ENCODE assay signal across 23 cellular contexts in genomic region chr4:181138116-181138515, GRCh38.
DNase-seq lines count a peak whose midpoint lies in the region; ATAC-seq and TF ChIP-seq lines count a peak whose summit lies in the region.
"Had no signal": no experiment of that assay in that cellular context is flagged by ENCODE, and none has a peak within 500 bp of the region (broad histone marks: within the 10 kb centered on the region; RNA-seq: fewer than 3 reads in every experiment).

No MANE protein-coding gene starts in this region.

- in situ Hi-C loops in mammary epithelial cell (cut with MboI; ENCODE audit: low sequenced_read_pairs in 2 of 2) = loop anchor here in 1 of 2 donors (25.0 kb wide), 1 partner anchor 301 kb away; no protein-coding TSS in a partner anchor

- peak; percentile 1 for DNase-seq in mammary epithelial cell
- DNase-seq in MCF 10A (ENCODE audit: unreplicated experiment) = no peak
- peak; percentile 31 for DNase-seq in RKO (ENCODE audit: low spot score)
- DNase-seq in esophagus muscularis mucosa (ENCODE audit: extremely low spot score) = peak; percentile 87
- no peak for DNase-seq in posterior cingulate gyrus
- no peak for DNase-seq in lower lobe of right lung
- DNase-seq: ACHN; BE2C; CD8-positive, alpha-beta memory T cell; DMS 273 treated with DMSO at 0.1 percent for 48 hours; DMS79; Kasumi-1; MM.1S; NCI-H1694; NCI-H2029 treated with DMSO at 0.1 percent for 48 hours; NCI-H2227 treated with DMSO at 0.1 percent for 48 hours; NCI-H526 treated with DMSO at 0.1 percent for 48 hours; SHP77 treated with DMSO at 0.1 percent for 48 hours had no signal

- dilution Hi-C loops in mammary epithelial cell (cut with HindIII; ENCODE audit: low sequenced_read_pairs) = no loop called here

- no peak for TF ChIP-seq POLR2A in esophagus muscularis mucosa (IDR thresholded peaks at IDR 0.05; ENCODE audit: low read depth)

- H4K20me1 ChIP-seq in mammary epithelial cell (ENCODE audit: insufficient read depth, low read length) = no peaks in the 10 kb centered on the region

- no peaks in the 10 kb centered on the region for H3K79me2 ChIP-seq in mammary epithelial cell (ENCODE audit: insufficient read depth, low read length)

- no TSS peak for BruUV-seq in mammary epithelial cell (replicated peaks; lab: Mats Ljungman, UMichigan)
- no TSS peak for BruUV-seq in MCF 10A (replicated peaks; lab: Mats Ljungman, UMichigan)

- intact Hi-C loops in mammary epithelial cell (cut with micrococcal nuclease) = no loop called here
- intact Hi-C loops in MCF 10A (cut with micrococcal nuclease) = no loop called here
- intact Hi-C loops in esophagus muscularis mucosa (cut with DNase I) = no loop called here
- intact Hi-C loops in posterior cingulate gyrus (cut with DNase I) = no loop called here
- intact Hi-C loops in lower lobe of right lung (cut with DNase I) = no loop called here

- H3K4me1 Mint-ChIP-seq in MCF 10A (ENCODE audit: insufficient read depth, unreplicated experiment) = no peaks in the 10 kb centered on the region
- H3K4me1 Mint-ChIP-seq: CD14-positive monocyte; CD8-positive, alpha-beta memory T cell had no signal

- no peaks in the 10 kb centered on the region for H3K36me3 Mint-ChIP-seq in MCF 10A (ENCODE audit: insufficient read depth, unreplicated experiment)
- H3K36me3 Mint-ChIP-seq: CD14-positive monocyte; CD8-positive, alpha-beta memory T cell had no signal

- H3K9me3 ChIP-seq in mammary epithelial cell (replicated peaks; ENCODE audit: insufficient read depth, low read length) (no peaks in the 10 kb centered on the region), esophagus muscularis mucosa (no peaks in the 10 kb centered on the region), lower lobe of right lung (no peaks in the 10 kb centered on the region)
- H3K9me3 ChIP-seq: BE2C had no signal

- no peaks in the 10 kb centered on the region for H3K27me3 Mint-ChIP-seq in MCF 10A (ENCODE audit: insufficient read depth, unreplicated experiment)

- no peak for TF ChIP-seq EP300 in esophagus muscularis mucosa (IDR thresholded peaks at IDR 0.05)

- no peak for ATAC-seq in lower lobe of right lung
- ATAC-seq in HG03469 (IDR thresholded peaks at IDR 0.05; ENCODE audit: unreplicated experiment) = no peak
- ATAC-seq: K562 had no signal

- H3K4me1 ChIP-seq in mammary epithelial cell (ENCODE audit: insufficient read depth, low read length) (no peaks in the 10 kb centered on the region), esophagus muscularis mucosa (no peaks in the 10 kb centered on the region), lower lobe of right lung (no peaks in the 10 kb centered on the region)
- H3K4me1 ChIP-seq: BE2C had no signal

- CTCF ChIA-PET in mammary epithelial cell (lab: Charles Lee; ENCODE audit: low non-redundant PET) = no interaction called here
- CTCF ChIA-PET in MCF 10A (lab: Yijun Ruan, JAX) = interaction anchor here (1.0 to 1.3 kb wide), 2 partner anchors 11 to 390 kb away, joined by 5 read pairs; no protein-coding TSS in a partner anchor

- no peak for TF ChIP-seq CTCF in mammary epithelial cell (conservative IDR thresholded peaks at IDR 0.05 in 1 of 2, IDR thresholded peaks at IDR 0.05 in 1 of 2; ENCODE audit: extremely low read depth in 1 of 2, insufficient read depth in 1 of 2, low read depth in 1 of 2, low read length in 2 of 2)
- no peak for TF ChIP-seq CTCF in MCF 10A (IDR thresholded peaks at IDR 0.05; ENCODE audit: unreplicated experiment)
- no peak for TF ChIP-seq CTCF in esophagus muscularis mucosa (IDR thresholded peaks at IDR 0.05)
- no peak for TF ChIP-seq CTCF in lower lobe of right lung (IDR thresholded peaks at IDR 0.05)

- POLR2A ChIA-PET in MCF 10A (lab: Yijun Ruan, JAX) = no interaction called here

- H3K36me3 ChIP-seq in mammary epithelial cell (ENCODE audit: insufficient read depth, low read length) = no peaks in the 10 kb centered on the region
- no peaks in the 10 kb centered on the region for H3K36me3 ChIP-seq in esophagus muscularis mucosa
- no peaks in the 10 kb centered on the region for H3K36me3 ChIP-seq in lower lobe of right lung
- H3K36me3 ChIP-seq: BE2C had no signal

- H3K27ac ChIP-seq in mammary epithelial cell (ENCODE audit: insufficient read depth, low read depth, low read length) = no peak overlapping the region
- no peak overlapping the region for H3K27ac ChIP-seq in esophagus muscularis mucosa (replicated peaks in 1 of 4)
- no peak overlapping the region for H3K27ac ChIP-seq in lower lobe of right lung
- H3K27ac ChIP-seq: 22Rv1, RWPE1 had no signal

- 82% methylated on average over 4 of the region's 8 CpGs for WGBS in mammary epithelial cell (ENCODE audit: low coverage, missing lambda C conversion rate)
- WGBS in esophagus muscularis mucosa = 94% methylated on average over 8 of the region's 8 CpGs

- H3K27ac Mint-ChIP-seq in MCF 10A (ENCODE audit: low read depth, unreplicated experiment) = no peak overlapping the region
- H3K27ac Mint-ChIP-seq: CD14-positive monocyte; CD8-positive, alpha-beta memory T cell had no signal

- no peak overlapping the region for H3K4me2 ChIP-seq in mammary epithelial cell (ENCODE audit: insufficient read depth, low read depth, low read length)

- H2AFZ ChIP-seq in mammary epithelial cell (ENCODE audit: low read depth, low read length) = no peak overlapping the region

- H3K27me3 ChIP-seq in mammary epithelial cell (ENCODE audit: insufficient read depth, low read length) = no peaks in the 10 kb centered on the region
- H3K27me3 ChIP-seq in esophagus muscularis mucosa = peaks cover 0 to 7% (median 2%) of the 10 kb centered on the region in 4 donors
- H3K27me3 ChIP-seq in lower lobe of right lung (ENCODE audit: low read depth) = no peaks in the 10 kb centered on the region
- H3K27me3 ChIP-seq: BE2C had no signal

- no peak overlapping the region for H3K9ac ChIP-seq in mammary epithelial cell (ENCODE audit: insufficient read depth, low read length)

- H3K4me3 Mint-ChIP-seq in MCF 10A (ENCODE audit: unreplicated experiment) = no peak overlapping the region
- H3K4me3 Mint-ChIP-seq: CD14-positive monocyte; CD8-positive, alpha-beta memory T cell had no signal

- H3K4me3 ChIP-seq in mammary epithelial cell (replicated peaks in 1 of 3; ENCODE audit: insufficient read depth in 1 of 3, low read depth in 2 of 3, low read length in 3 of 3) = no peak overlapping the region
- no peak overlapping the region for H3K4me3 ChIP-seq in esophagus muscularis mucosa
- H3K4me3 ChIP-seq in lower lobe of right lung = no peak overlapping the region
- H3K4me3 ChIP-seq: K562 had no signal

- H3K9me3 Mint-ChIP-seq in MCF 10A (ENCODE audit: unreplicated experiment) = peaks cover 7% of the 10 kb centered on the region

Comparison
In these comparisons a context has a peak if more than half of its experiments do, and no peak if none do; other contexts are left out.
1. DNase-seq: peak in mammary epithelial cell (single experiment), RKO (single experiment) and esophagus muscularis mucosa (single experiment); none in MCF 10A (single experiment), posterior cingulate gyrus (0 of 10) and lower lobe of right lung (single experiment).